8 cellular contexts compared by ENCODE assay signal in genomic region chr14:105774581-105775348, GRCh38.
DNase-seq lines count a peak whose midpoint lies in the region; ATAC-seq, FAIRE-seq and TF ChIP-seq lines count a peak whose summit lies in the region.
"Not testable (repeated sequence)": the region's sequence is repeated elsewhere in the genome, so short reads cannot be mapped to it uniquely, and the experiment has no call there.

No MANE protein-coding gene starts in this region.

- peaks cover 6 to 24% (median 18%) of the 10 kb centered on the region in 7 donors for H3K9me3 Mint-ChIP-seq in naive B cell
- H3K9me3 Mint-ChIP-seq in stimulated activated memory B cell treated with anti-CD40 and anti-IgM and Interleukin-4, amounts not matched to agents 10 μg/mL and 1 μg/mL and 100 μg/mL, for 72 hours, result not testable (repeated sequence)

- peak; percentile 17 for ATAC-seq in GM18907 (IDR thresholded peaks at IDR 0.05; ENCODE audit: unreplicated experiment)
- peak; percentile 45 for ATAC-seq in GM12878
- ATAC-seq in naive B cell (ENCODE audit: low read depth in 2 of 2), result not testable (repeated sequence)
- ATAC-seq in stimulated activated memory B cell treated with anti-CD40 and anti-IgM and Interleukin-4, amounts not matched to agents 10 μg/mL and 1 μg/mL and 100 μg/mL, for 72 hours, result peak; percentile 2
- ATAC-seq in upper lobe of right lung, result peak; percentile 14

- not testable (repeated sequence) for H3K9ac ChIP-seq in BLaER1 treated with 17β-estradiol and CSF1 and Interleukin-3, amounts not matched to agents 10 nM and 100 nM; GM12878 (ENCODE audit: control insufficient read depth, insufficient read depth, low read length)
- peak overlapping the region; percentile 66; the same call in 1 of the 2 replicates for H3K9ac ChIP-seq in OCI-LY1 (ENCODE audit: low read length)
- peak overlapping the region; percentile 97 for H3K9ac ChIP-seq in SU-DHL-6 (ENCODE audit: low read length)

- H3F3A ChIP-seq in OCI-LY1 (ENCODE audit: insufficient read depth, low read length); SU-DHL-6 (ENCODE audit: insufficient read depth): not testable (repeated sequence)

- TF ChIP-seq CTCF in OCI-LY1 (IDR thresholded peaks at IDR 0.05; ENCODE audit: low read length); SU-DHL-6 (IDR thresholded peaks at IDR 0.05; ENCODE audit: insufficient read depth, low read length, poor library complexity, severe bottlenecking); GM12878 (IDR thresholded peaks at IDR 0.05 in 2 of 3, conservative IDR thresholded peaks at IDR 0.05 in 1 of 3; ENCODE audit: control insufficient read depth in 2 of 3, extremely low read depth in 1 of 3, insufficient read depth in 1 of 3, low read depth in 3 of 3, low read length in 3 of 3); upper lobe of right lung (IDR thresholded peaks at IDR 0.05): not testable (repeated sequence)

- peaks cover 23 to 33% (median 30%) of the 10 kb centered on the region in 11 experiments for H3K9me3 ChIP-seq in BLaER1 treated with 17β-estradiol and CSF1 and Interleukin-3, amounts not matched to agents 10 nM and 100 nM (replicated peaks in 1 of 11)
- H3K9me3 ChIP-seq in OCI-LY1 (ENCODE audit: low read length); SU-DHL-6 (ENCODE audit: insufficient read depth, low read length); GM12878 (replicated peaks; ENCODE audit: control insufficient read depth, insufficient read depth, low read length); upper lobe of right lung: not testable (repeated sequence)

- peaks cover 17 to 30% of the 10 kb centered on the region in 2 donors for H3K36me3 Mint-ChIP-seq in naive B cell
- peaks cover 63% of the 10 kb centered on the region for H3K36me3 Mint-ChIP-seq in stimulated activated memory B cell treated with anti-CD40 and anti-IgM and Interleukin-4, amounts not matched to agents 10 μg/mL and 1 μg/mL and 100 μg/mL, for 72 hours

- not testable (repeated sequence) for H2AFZ ChIP-seq in OCI-LY1 (ENCODE audit: low read length); SU-DHL-6 (ENCODE audit: low read depth, low read length, severe bottlenecking); GM12878 (ENCODE audit: control insufficient read depth, low read depth, low read length)

- SMC1A ChIA-PET in GM12878 (lab: Charles Lee; ENCODE audit: uncharacterized antibody, unreplicated experiment), result interaction anchor here (0.7 to 1.1 kb wide), 3 partner anchors 7 to 503 kb away, joined by 3 to 4 read pairs (median 3); no protein-coding TSS in a partner anchor

- H3K4me3 ChIP-seq in BLaER1 treated with 17β-estradiol and CSF1 and Interleukin-3, amounts not matched to agents 10 nM and 100 nM; GM12878; upper lobe of right lung: not testable (repeated sequence)
- peak overlapping the region; percentile 54 for H3K4me3 ChIP-seq in OCI-LY1 (ENCODE audit: low read depth, low read length, poor library complexity, severe bottlenecking)
- H3K4me3 ChIP-seq in SU-DHL-6 (ENCODE audit: insufficient read depth, low read length, poor library complexity, severe bottlenecking), result peak overlapping the region; percentile 74

- not testable (repeated sequence) for TF ChIP-seq RAD21 in GM12878 (IDR thresholded peaks at IDR 0.05; ENCODE audit: insufficient read depth, low read depth, low read length)

- not testable (repeated sequence) for TF ChIP-seq EP300 in GM12878 (IDR thresholded peaks at IDR 0.05; ENCODE audit: borderline replicate concordance in 1 of 2, control insufficient read depth in 1 of 2, low read depth in 2 of 2, low read length in 2 of 2)

- not testable (repeated sequence) for DNase-seq in GM12878 (ENCODE audit: low read depth, low spot score); naive B cell
- peak; percentile 49 for DNase-seq in upper lobe of right lung

- not testable (repeated sequence) for H3K27me3 Mint-ChIP-seq in naive B cell; stimulated activated memory B cell treated with anti-CD40 and anti-IgM and Interleukin-4, amounts not matched to agents 10 μg/mL and 1 μg/mL and 100 μg/mL, for 72 hours

- FAIRE-seq in GM12878 (lab: Jason Lieb, UNC), result not testable (repeated sequence)

- not testable (repeated sequence) for H4K20me1 ChIP-seq in BLaER1 treated with 17β-estradiol and CSF1 and Interleukin-3, amounts not matched to agents 10 nM and 100 nM; OCI-LY1 (ENCODE audit: insufficient read depth, low read length); SU-DHL-6 (ENCODE audit: low read depth, low read length); GM12878 (ENCODE audit: control insufficient read depth, insufficient read depth)

- H3K27me3 ChIP-seq in BLaER1 treated with 17β-estradiol and CSF1 and Interleukin-3, amounts not matched to agents 10 nM and 100 nM; OCI-LY1 (ENCODE audit: insufficient read depth, low read length); SU-DHL-6 (ENCODE audit: low read length); GM12878 (replicated peaks in 1 of 2; ENCODE audit: control insufficient read depth in 2 of 2, insufficient read depth in 2 of 2, low read length in 1 of 2); upper lobe of right lung: not testable (repeated sequence)

- in situ Hi-C loops in GM12878 (cut with MboI), result not testable (repeated sequence)

- H3K4me3 Mint-ChIP-seq in naive B cell, result peak overlapping the region; percentile 81 to 98 (median 93)
- H3K4me3 Mint-ChIP-seq in stimulated activated memory B cell treated with anti-CD40 and anti-IgM and Interleukin-4, amounts not matched to agents 10 μg/mL and 1 μg/mL and 100 μg/mL, for 72 hours, result peak overlapping the region; percentile 94

- WGBS in GM12878 (ENCODE audit: insufficient coverage, insufficient replicate concordance, low lambda C conversion rate, missing lambda C conversion rate), result no CpG with 5 or more reads among the region's 20 CpGs

- POLR2A ChIA-PET in GM12878 (lab: Charles Lee), result not testable (repeated sequence)

- BruUV-seq in GM12878 (replicated peaks; lab: Mats Ljungman, UMichigan), result not testable (repeated sequence)

- H3K4me1 ChIP-seq in BLaER1 treated with 17β-estradiol and CSF1 and Interleukin-3, amounts not matched to agents 10 nM and 100 nM, result peaks cover 10 to 32% (median 24%) of the 10 kb centered on the region in 10 experiments; a peak in 19 of 20 replicates
- H3K4me1 ChIP-seq in OCI-LY1 (ENCODE audit: insufficient read depth, low read length, severe bottlenecking), result peaks cover 13% of the 10 kb centered on the region
- not testable (repeated sequence) for H3K4me1 ChIP-seq in GM12878 (ENCODE audit: control insufficient read depth, insufficient read depth, low read length); upper lobe of right lung

- TF ChIP-seq POLR2A in GM12878 (IDR thresholded peaks at IDR 0.05; ENCODE audit: low read depth, low read length), result not testable (repeated sequence)

- CTCF ChIA-PET in GM12878 (lab: Yijun Ruan, JAX), result interaction anchor here (1.1 to 1.7 kb wide), 4 partner anchors 502 to 643 kb away, joined by 3 to 5 read pairs (median 3); no protein-coding TSS in a partner anchor

- not testable (repeated sequence) for H3K36me3 ChIP-seq in BLaER1 treated with 17β-estradiol and CSF1 and Interleukin-3, amounts not matched to agents 10 nM and 100 nM; OCI-LY1 (ENCODE audit: insufficient read depth, low read length); SU-DHL-6 (ENCODE audit: low read length); GM12878 (ENCODE audit: control insufficient read depth in 2 of 2, insufficient read depth in 2 of 2, low read length in 1 of 2); upper lobe of right lung

- RAD21 ChIA-PET in GM12878 (lab: Charles Lee; ENCODE audit: unreplicated experiment), result not testable (repeated sequence)

- not testable (repeated sequence) for H3K9me2 ChIP-seq in OCI-LY1 (ENCODE audit: low read depth, low read length); SU-DHL-6 (replicated peaks; ENCODE audit: insufficient read depth, low read length)

- not testable (repeated sequence) for H3K79me2 ChIP-seq in OCI-LY1 (ENCODE audit: insufficient read depth, low read length); GM12878 (ENCODE audit: control insufficient read depth, insufficient read depth, low read length)
- peaks cover 19% of the 10 kb centered on the region for H3K79me2 ChIP-seq in SU-DHL-6 (ENCODE audit: insufficient read depth, low read length)

- intact Hi-C loops in GM12878 (cut with micrococcal nuclease; ENCODE audit: unreplicated experiment); upper lobe of right lung (cut with DNase I): not testable (repeated sequence)

- H3K4me1 Mint-ChIP-seq in naive B cell, result peaks cover 53 to 69% (median 62%) of the 10 kb centered on the region in 3 donors
- peaks cover 44% of the 10 kb centered on the region for H3K4me1 Mint-ChIP-seq in stimulated activated memory B cell treated with anti-CD40 and anti-IgM and Interleukin-4, amounts not matched to agents 10 μg/mL and 1 μg/mL and 100 μg/mL, for 72 hours

- H3K27ac Mint-ChIP-seq in naive B cell, result peak overlapping the region; percentile 85 to 98 (median 94)
- H3K27ac Mint-ChIP-seq in stimulated activated memory B cell treated with anti-CD40 and anti-IgM and Interleukin-4, amounts not matched to agents 10 μg/mL and 1 μg/mL and 100 μg/mL, for 72 hours, result peak overlapping the region; percentile 99

- peak overlapping the region; percentile 35 to 77 (median 66); a peak in 18 of 22 replicates for H3K4me2 ChIP-seq in BLaER1 treated with 17β-estradiol and CSF1 and Interleukin-3, amounts not matched to agents 10 nM and 100 nM
- H3K4me2 ChIP-seq in OCI-LY1 (ENCODE audit: low read length), result peak overlapping the region; percentile 39; the same call in 1 of the 2 replicates
- peak overlapping the region; percentile 65 for H3K4me2 ChIP-seq in SU-DHL-6 (ENCODE audit: low read depth, low read length, poor library complexity, severe bottlenecking)
- not testable (repeated sequence) for H3K4me2 ChIP-seq in GM12878 (ENCODE audit: control insufficient read depth, insufficient read depth)

- not testable (repeated sequence) for H3K27ac ChIP-seq in BLaER1 treated with 17β-estradiol and CSF1 and Interleukin-3, amounts not matched to agents 10 nM and 100 nM; GM12878 (ENCODE audit: control insufficient read depth, insufficient read depth); upper lobe of right lung
- H3K27ac ChIP-seq in OCI-LY1 (ENCODE audit: low read depth, low read length, poor library complexity, severe bottlenecking), result peak overlapping the region; percentile 80
- H3K27ac ChIP-seq in SU-DHL-6 (ENCODE audit: low read depth, low read length), result peak overlapping the region; percentile 97
